In the genomic region with DNA sequence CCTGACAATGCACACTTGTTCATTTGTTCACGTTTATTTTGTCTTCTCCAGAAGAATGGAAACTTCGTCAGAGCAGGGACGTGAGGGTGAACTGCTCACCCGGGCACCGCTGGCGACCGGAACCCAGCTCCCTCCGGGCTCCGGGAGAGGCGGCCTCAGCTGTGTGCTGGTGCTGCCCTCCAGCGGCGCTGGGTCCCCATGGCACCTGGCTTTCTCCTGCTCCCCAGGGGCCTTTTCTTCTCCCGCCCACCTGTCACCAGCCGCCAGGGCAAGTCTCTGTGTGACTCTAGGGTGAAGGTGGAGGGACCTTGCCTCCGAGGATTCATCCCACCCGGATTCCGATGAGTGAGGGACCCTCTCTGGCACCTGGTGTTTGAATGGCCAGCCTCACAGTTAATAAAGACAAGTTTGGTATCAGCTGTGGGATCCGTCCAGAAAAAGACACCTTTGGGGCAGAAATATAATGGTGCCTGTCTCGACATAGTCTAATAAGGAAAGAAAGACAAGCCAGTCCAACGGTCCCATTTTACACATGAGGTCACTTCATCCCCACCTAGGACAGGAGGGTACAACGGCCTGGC, we compare ENCODE assay signal across 8 cellular contexts. TPM values are rescaled to one million over a fixed set of nuclear protein-coding genes. Genes with fewer than 3 reads are reported as not detected.
A peak's percentile ranks its signal among the peaks of the same experiment; 100 is the strongest.
DNase-seq lines count a peak whose midpoint lies in the region; ATAC-seq and TF ChIP-seq lines count a peak whose summit lies in the region.

No MANE protein-coding gene starts in this region.

- peak overlapping the region; percentile 55 for H3K27ac Mint-ChIP-seq in activated naive CD8-positive, alpha-beta T cell treated with anti-CD3 and anti-CD28 coated beads for 36 hours

- peak overlapping the region; percentile 83 for H3K4me3 Mint-ChIP-seq in activated naive CD8-positive, alpha-beta T cell treated with anti-CD3 and anti-CD28 coated beads for 36 hours

- H3K27me3 ChIP-seq in heart left ventricle (no peaks in the 10 kb centered on the region), transverse colon (no peaks in the 10 kb centered on the region)

- in situ Hi-C loops in transverse colon (cut with MboI; ENCODE audit: low pct_ligation_motif_present in 1 of 4, low pct_unique_long_range_greater_than_20kb in 1 of 4, low sequenced_read_pairs in 3 of 4) = loop anchor here (25.0 kb wide), 1 partner anchor 410 kb away; no protein-coding TSS in a partner anchor

- H3K27me3 Mint-ChIP-seq in activated naive CD8-positive, alpha-beta T cell treated with anti-CD3 and anti-CD28 coated beads for 36 hours = no peaks in the 10 kb centered on the region

- H3K9me3 ChIP-seq in heart left ventricle (no peaks in the 10 kb centered on the region), transverse colon (no peaks in the 10 kb centered on the region)

- no peaks in the 10 kb centered on the region for H3K9me3 Mint-ChIP-seq in activated naive CD8-positive, alpha-beta T cell treated with anti-CD3 and anti-CD28 coated beads for 36 hours

- POLR2A ChIA-PET in HEK293T (lab: Yijun Ruan, JAX) = interaction anchor here (1.0 to 1.1 kb wide), 2 partner anchors 107 to 401 kb away, joined by 4 read pairs; a partner anchor contains a TSS

- DNase-seq in GDM1 (lab: John Stamatoyannopoulos, UW) (peak; percentile 32), HEK293T (ENCODE audit: extremely low spot score) (peak; percentile 97), MV-4-11 (lab: John Stamatoyannopoulos, UW) (peak; percentile 49), SKM-1 treated with dmso at 0.1 percent for 144 hours (lab: John Stamatoyannopoulos, UW; ENCODE audit: unreplicated experiment) (peak; percentile 46), heart left ventricle (peak; percentile 81 to 91 (median 88)), pons (ENCODE audit: low spot score) (peak; percentile 69), transverse colon (peak; percentile 87)
- DNase-seq in activated naive CD8-positive, alpha-beta T cell treated with anti-CD3 and anti-CD28 coated beads for 36 hours = peak; percentile 88

- H3K4me3 ChIP-seq in heart left ventricle (peak overlapping the region; percentile 18 to 65 (median 56)), transverse colon (peak overlapping the region; percentile 15 to 62 (median 42))

- H3K4me1 ChIP-seq in heart left ventricle (peaks cover 0 to 9% (median 4%) of the 10 kb centered on the region in 12 donors), transverse colon (peaks cover 0 to 6% (median 0%) of the 10 kb centered on the region in 4 donors)

- CTCF ChIA-PET in HEK293T (lab: Yijun Ruan, JAX) = interaction anchor here (0.5 to 2.6 kb wide), 46 partner anchors 10 to 440 kb away, joined by 3 to 42 read pairs (median 4); a partner anchor contains a TSS

- TF ChIP-seq CTCF in heart left ventricle (IDR thresholded peaks at IDR 0.05) (peak; percentile 90 to 97 (median 94)), transverse colon (IDR thresholded peaks at IDR 0.05) (peak; percentile 83 to 90 (median 86))

- peak overlapping the region; percentile 45 to 84 (median 72) for H3K27ac ChIP-seq in heart left ventricle
- peak overlapping the region; percentile 39 to 70 (median 62) for H3K27ac ChIP-seq in transverse colon

- TF ChIP-seq POLR2A in heart left ventricle (IDR thresholded peaks at IDR 0.05) (no peak), transverse colon (IDR thresholded peaks at IDR 0.05) (no peak)

- ATAC-seq in heart left ventricle = peak; percentile 93 to 97 (median 96)

- H3K36me3 Mint-ChIP-seq in activated naive CD8-positive, alpha-beta T cell treated with anti-CD3 and anti-CD28 coated beads for 36 hours = no peaks in the 10 kb centered on the region

- H3K4me1 Mint-ChIP-seq in activated naive CD8-positive, alpha-beta T cell treated with anti-CD3 and anti-CD28 coated beads for 36 hours = peaks cover 11% of the 10 kb centered on the region

- intact Hi-C loops in heart left ventricle (cut with DNase I) (loop anchor here (1.0 to 10.0 kb wide), 19 partner anchors 105 to 657 kb away; a partner anchor contains a TSS), transverse colon (cut with DNase I; ENCODE audit: low total_unique reads) (no loop called here)

- 7 to 10% (median 9%) methylated on average over 20 to 21 of the region's 21 CpGs for WGBS in heart left ventricle, 4 donors
- 10 to 50% methylated on average over 2 to 21 of the region's 21 CpGs for WGBS in transverse colon (ENCODE audit: low coverage in 1 of 2), 2 donors

- no peak for TF ChIP-seq EP300 in transverse colon (IDR thresholded peaks at IDR 0.05; ENCODE audit: low read depth)

- no peaks in the 10 kb centered on the region for H3K36me3 ChIP-seq in heart left ventricle
- H3K36me3 ChIP-seq in transverse colon = no peaks in the 10 kb centered on the region

TF ChIP-seq in HEK293T, 16 proteins besides CTCF, POLR2A, EP300 and RAD21:
- TF ChIP-seq, protein P1, sequence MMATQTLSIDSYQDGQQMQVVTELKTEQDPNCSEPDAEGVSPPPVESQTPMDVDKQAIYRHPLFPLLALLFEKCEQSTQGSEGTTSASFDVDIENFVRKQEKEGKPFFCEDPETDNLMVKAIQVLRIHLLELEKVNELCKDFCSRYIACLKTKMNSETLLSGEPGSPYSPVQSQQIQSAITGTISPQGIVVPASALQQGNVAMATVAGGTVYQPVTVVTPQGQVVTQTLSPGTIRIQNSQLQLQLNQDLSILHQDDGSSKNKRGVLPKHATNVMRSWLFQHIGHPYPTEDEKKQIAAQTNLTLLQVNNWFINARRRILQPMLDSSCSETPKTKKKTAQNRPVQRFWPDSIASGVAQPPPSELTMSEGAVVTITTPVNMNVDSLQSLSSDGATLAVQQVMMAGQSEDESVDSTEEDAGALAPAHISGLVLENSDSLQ (IDR thresholded peaks at IDR 0.05) = 0 out of 2 replicates have a peak, but pooled peaks have one; percentile 28
- no peak for TF ChIP-seq FOXK2 (IDR thresholded peaks at IDR 0.05)

RNA-seq across cellular contexts. Expression of a gene that starts 32.9 kb away (rescaled TPM):
- 10 to 100 TPM; 12.1 to 12.6 TPM for total RNA-seq in activated naive CD8-positive, alpha-beta T cell treated with anti-CD3 and anti-CD28 coated beads for 36 hours
- total RNA-seq in heart left ventricle (10 to 100 TPM in 4 of 9 donors, 1 to 10 TPM in 5; 5.5 to 11.3 (median 7.8) TPM), transverse colon (10 to 100 TPM; 28.8 to 62.3 (median 44.4) TPM)
- 10 to 100 TPM in 1 of 2 donors, 1 to 10 TPM in 1; 5.3 to 21.0 TPM for polyA plus RNA-seq in heart left ventricle

Comparison
In these comparisons a context has a peak if more than half of its experiments do, and no peak if none do; other contexts are left out.
1. Peak in every context shown above with its lines: DNase-seq, ATAC-seq, H3K4me3 ChIP-seq and H3K27ac ChIP-seq.
2. DNase-seq: peak in every context shown above with its lines; median percentile 97 in HEK293T; 88 in activated naive CD8-positive, alpha-beta T cell treated with anti-CD3 and anti-CD28 coated beads for 36 hours; 88 in heart left ventricle; 87 in transverse colon; 69 in pons; 49 in MV-4-11; 46 in SKM-1 treated with dmso at 0.1 percent for 144 hours; 32 in GDM1.